In genomic region chr9:127796225-127796813, GRCh38 we compare ENCODE assay signal across 8 cellular contexts. TPM values are rescaled to one million over a fixed set of nuclear protein-coding genes. Genes with fewer than 3 reads are reported as not detected.
A peak's percentile ranks its signal among the peaks of the same experiment; 100 is the strongest.
DNase-seq lines count a peak whose midpoint lies in the region; ATAC-seq lines count a peak whose summit lies in the region.

No MANE protein-coding gene starts in this region.

- peaks cover 31% of the 10 kb centered on the region for H3K4me1 Mint-ChIP-seq in activated naive CD8-positive, alpha-beta T cell (ENCODE audit: low read depth)

- H3K79me1 ChIP-seq in mesenchymal stem cell (replicated peaks; ENCODE audit: low read length, poor library complexity, severe bottlenecking) = peaks cover 12% of the 10 kb centered on the region

- H4K8ac ChIP-seq in mesenchymal stem cell (ENCODE audit: low read length) = no peak overlapping the region

- H2BK15ac ChIP-seq in mesenchymal stem cell (ENCODE audit: low read depth, poor library complexity, severe bottlenecking) = no peak overlapping the region

- H3K27ac ChIP-seq in BLaER1 = peak overlapping the region; percentile 98
- H3K27ac ChIP-seq in mesenchymal stem cell (ENCODE audit: low read length, poor library complexity, severe bottlenecking) = no peak overlapping the region

- no peak overlapping the region for H2BK120ac ChIP-seq in mesenchymal stem cell (ENCODE audit: low read depth, low read length)

- H3K27me3 Mint-ChIP-seq in activated naive CD8-positive, alpha-beta T cell = no peaks in the 10 kb centered on the region

- H3K9ac ChIP-seq in BLaER1 (peak overlapping the region; percentile 88), mesenchymal stem cell (ENCODE audit: low read length) (no peak overlapping the region)

- H3K4me2 ChIP-seq in BLaER1 (peak overlapping the region; percentile 92), mesenchymal stem cell (ENCODE audit: low read length, poor library complexity, severe bottlenecking) (no peak overlapping the region)

- H3K36me3 ChIP-seq in BLaER1 = peaks cover 28% of the 10 kb centered on the region
- H3K36me3 ChIP-seq in mesenchymal stem cell (ENCODE audit: control insufficient read depth in 1 of 2, insufficient read depth in 2 of 2, low read depth in 1 of 2, low read length in 2 of 2) = peaks cover 28 to 32% of the 10 kb centered on the region in 2 experiments

- no peak overlapping the region for H4K91ac ChIP-seq in mesenchymal stem cell (ENCODE audit: low read length)

- no peak for ATAC-seq in GM18502 (IDR thresholded peaks at IDR 0.05; ENCODE audit: poor library complexity, unreplicated experiment)
- no peak for ATAC-seq in GM18907 (IDR thresholded peaks at IDR 0.05; ENCODE audit: unreplicated experiment)
- no peak for ATAC-seq in HG02588 (IDR thresholded peaks at IDR 0.05; ENCODE audit: unreplicated experiment)

- H3K27ac Mint-ChIP-seq in activated naive CD8-positive, alpha-beta T cell = peak overlapping the region; percentile 83

- no peak overlapping the region for H3K18ac ChIP-seq in mesenchymal stem cell (ENCODE audit: low read depth in 1 of 2, low read length in 2 of 2)

- 89% methylated on average over 8 of the region's 8 CpGs for WGBS in mesenchymal stem cell

- H3K14ac ChIP-seq in mesenchymal stem cell (ENCODE audit: low read length in 2 of 2) = no peak overlapping the region

- no peak overlapping the region for H2AK5ac ChIP-seq in mesenchymal stem cell (ENCODE audit: low read length, severe bottlenecking)

- H2AFZ ChIP-seq in mesenchymal stem cell (ENCODE audit: low read depth, low read length) = no peak overlapping the region

- peak overlapping the region; percentile 61 for H3K4me3 Mint-ChIP-seq in activated naive CD8-positive, alpha-beta T cell

- H3K36me3 Mint-ChIP-seq in activated naive CD8-positive, alpha-beta T cell = no peaks in the 10 kb centered on the region

- no peak overlapping the region for H3K4ac ChIP-seq in mesenchymal stem cell (ENCODE audit: low read depth in 1 of 2, low read length in 2 of 2)

- H3K9me3 Mint-ChIP-seq in activated naive CD8-positive, alpha-beta T cell (ENCODE audit: low read depth) = no peaks in the 10 kb centered on the region

- H3K9me3 ChIP-seq in BLaER1 (no peaks in the 10 kb centered on the region), mesenchymal stem cell (ENCODE audit: control insufficient read depth, low read length) (no peaks in the 10 kb centered on the region)

- H3K4me3 ChIP-seq in BLaER1 = 0 out of 2 replicates have a peak overlapping the region, but pooled peaks have one; percentile 4
- H3K4me3 ChIP-seq in mesenchymal stem cell (ENCODE audit: insufficient read depth in 1 of 2, low read depth in 1 of 2, low read length in 2 of 2) = no peak overlapping the region

- no peak overlapping the region for H3K23ac ChIP-seq in mesenchymal stem cell (ENCODE audit: low read length in 2 of 2)

- H2BK12ac ChIP-seq in mesenchymal stem cell (ENCODE audit: low read length in 2 of 2) = no peak overlapping the region

- H3K27me3 ChIP-seq in BLaER1 (no peaks in the 10 kb centered on the region), mesenchymal stem cell (ENCODE audit: control insufficient read depth in 1 of 2, insufficient read depth in 1 of 2, low read length in 2 of 2) (no peaks in the 10 kb centered on the region)

- no peak overlapping the region for H2BK5ac ChIP-seq in mesenchymal stem cell (ENCODE audit: low read depth, low read length, poor library complexity, severe bottlenecking)

- DNase-seq in KG1 (lab: John Stamatoyannopoulos, UW) (peak; percentile 40), mesenchymal stem cell (peak; percentile 55), HuH-7 (ENCODE audit: low spot score) (no peak)

- H3K4me1 ChIP-seq in BLaER1 (peaks cover 97% of the 10 kb centered on the region), mesenchymal stem cell (ENCODE audit: control insufficient read depth, insufficient read depth, low read depth, low read length) (peaks cover 17% of the 10 kb centered on the region)

- H4K20me1 ChIP-seq in BLaER1 = 0 out of 2 replicates have a peak, but pooled peaks cover under 1% of the 10 kb centered on the region

RNA-seq across cellular contexts. Expression of gene FPGS, which starts 6.4 kb away (rescaled TPM):
- polyA plus RNA-seq in mesenchymal stem cell (2013, experiment 1 of 2) = 31.6 TPM
- polyA plus RNA-seq in mesenchymal stem cell (2013, experiment 2 of 2) = 30.7 TPM

RNA-seq across cellular contexts. Expression of gene CDK9, which starts 10.5 kb away (rescaled TPM):
- polyA plus RNA-seq in mesenchymal stem cell (2013, experiment 1 of 2) = 44.3 TPM
- polyA plus RNA-seq in mesenchymal stem cell (2013, experiment 2 of 2) = 43.0 TPM

RNA-seq across cellular contexts. Expression of gene SH2D3C, which starts 17.9 kb away (rescaled TPM):
- polyA plus RNA-seq in mesenchymal stem cell (2013, experiment 1 of 2) = 0.57 TPM
- 0.58 TPM for polyA plus RNA-seq in mesenchymal stem cell (2013, experiment 2 of 2)

RNA-seq across cellular contexts. Expression of gene ENG, which starts 58.1 kb away (rescaled TPM):
- polyA plus RNA-seq in mesenchymal stem cell (2013, experiment 1 of 2) = 287 TPM
- polyA plus RNA-seq in mesenchymal stem cell (2013, experiment 2 of 2) = 284 TPM
